Comparison of ENCODE assay signal across 1 cellular context in genomic region chr17:46001390-46002310, GRCh38.
TF ChIP-seq lines count a peak whose summit lies in the region.

No MANE protein-coding gene starts in this region.

TF ChIP-seq in HepG2, 621 proteins besides CTCF, POLR2A, EP300 and RAD21 (continued from another document and continues in another):
- TF ChIP-seq NFAT5 (CRISPR knock-in tag; IDR thresholded peaks at IDR 0.05) (no peak), ZSCAN22 (CRISPR knock-in tag; IDR thresholded peaks at IDR 0.05) (no peak), HMG20B (CRISPR knock-in tag; conservative IDR thresholded peaks at IDR 0.05) (no peak), ZNF704 (CRISPR knock-in tag; IDR thresholded peaks at IDR 0.05; ENCODE audit: borderline replicate concordance) (no peak), KLF12 (CRISPR knock-in tag; IDR thresholded peaks at IDR 0.05; ENCODE audit: borderline replicate concordance) (no peak), RBAK (CRISPR knock-in tag; IDR thresholded peaks at IDR 0.05) (0 out of 2 replicates have a peak, but pooled peaks have one; percentile 54), PTBP1 (IDR thresholded peaks at IDR 0.05; ENCODE audit: low read depth, low read length, poor library complexity, severe bottlenecking) (no peak), ZNF343 (CRISPR knock-in tag; IDR thresholded peaks at IDR 0.05) (peak; percentile 68; the same call in 1 of the 2 replicates), REXO4 (CRISPR knock-in tag; IDR thresholded peaks at IDR 0.05; ENCODE audit: borderline replicate concordance) (no peak), GTF3A (CRISPR knock-in tag; conservative IDR thresholded peaks at IDR 0.05) (no peak), PBX3 (CRISPR knock-in tag; IDR thresholded peaks at IDR 0.05; ENCODE audit: borderline replicate concordance) (no peak), IRF9 (CRISPR knock-in tag; IDR thresholded peaks at IDR 0.05; ENCODE audit: borderline replicate concordance) (no peak), ARNT (IDR thresholded peaks at IDR 0.05) (no peak), ETS1 (CRISPR knock-in tag; IDR thresholded peaks at IDR 0.05) (no peak), E2F1 (CRISPR knock-in tag; IDR thresholded peaks at IDR 0.05) (no peak), NFYC (CRISPR knock-in tag; IDR thresholded peaks at IDR 0.05) (no peak), TCF7 (IDR thresholded peaks at IDR 0.05; ENCODE audit: low read depth) (no peak), SAP130 (CRISPR knock-in tag; IDR thresholded peaks at IDR 0.05; ENCODE audit: low read depth) (no peak; the same call in 1 of the 2 replicates), ARID5B (CRISPR knock-in tag; IDR thresholded peaks at IDR 0.05) (no peak), ZNF772 (CRISPR knock-in tag; IDR thresholded peaks at IDR 0.05) (no peak), PRPF4 (IDR thresholded peaks at IDR 0.05; ENCODE audit: low read depth, low read length, poor library complexity, severe bottlenecking) (no peak), ZNF441 (CRISPR knock-in tag; IDR thresholded peaks at IDR 0.05; ENCODE audit: borderline replicate concordance) (no peak), ZNF629 (CRISPR knock-in tag; conservative IDR thresholded peaks at IDR 0.05) (no peak), ZSCAN29 (CRISPR knock-in tag; conservative IDR thresholded peaks at IDR 0.05) (peak; percentile 47; the same call in 1 of the 2 replicates), JARID2 (CRISPR knock-in tag; IDR thresholded peaks at IDR 0.05; ENCODE audit: insufficient replicate concordance) (no peak), ZNF552 (CRISPR knock-in tag; IDR thresholded peaks at IDR 0.05; ENCODE audit: borderline replicate concordance) (no peak), MXI1 (IDR thresholded peaks at IDR 0.05; ENCODE audit: borderline replicate concordance, low read depth, low read length) (no peak), HNF4G (IDR thresholded peaks at IDR 0.05; ENCODE audit: borderline replicate concordance, low read depth, low read length) (no peak), HNF4G (CRISPR knock-in tag; IDR thresholded peaks at IDR 0.05; ENCODE audit: borderline replicate concordance, low read depth) (no peak), TARDBP (CRISPR knock-in tag; IDR thresholded peaks at IDR 0.05) (no peak), ZBTB20 (CRISPR knock-in tag; IDR thresholded peaks at IDR 0.05; ENCODE audit: borderline replicate concordance, low read depth) (no peak), NR2F1 (CRISPR knock-in tag; IDR thresholded peaks at IDR 0.05) (no peak), THAP7 (CRISPR knock-in tag; IDR thresholded peaks at IDR 0.05) (no peak), ZNF274 (CRISPR knock-in tag; IDR thresholded peaks at IDR 0.05) (0 out of 2 replicates have a peak, but pooled peaks have one; percentile 29), NFE2 (CRISPR knock-in tag; IDR thresholded peaks at IDR 0.05) (no peak), HNF1A (IDR thresholded peaks at IDR 0.05; ENCODE audit: low read depth) (no peak), HNF1A (CRISPR knock-in tag; IDR thresholded peaks at IDR 0.05; ENCODE audit: borderline replicate concordance) (0 out of 2 replicates have a peak, but pooled peaks have one; percentile 32), SRSF9 (IDR thresholded peaks at IDR 0.05; ENCODE audit: borderline replicate concordance, insufficient read depth, low read depth, low read length, poor library complexity, severe bottlenecking) (no peak), SALL1 (CRISPR knock-in tag; IDR thresholded peaks at IDR 0.05) (peak; percentile 36; the same call in 1 of the 2 replicates), ZNF547 (CRISPR knock-in tag; IDR thresholded peaks at IDR 0.05) (0 out of 2 replicates have a peak, but pooled peaks have one; percentile 19), TGIF2 (CRISPR knock-in tag; IDR thresholded peaks at IDR 0.05) (no peak), ELF4 (CRISPR knock-in tag; IDR thresholded peaks at IDR 0.05; ENCODE audit: borderline replicate concordance) (no peak), ZNF20 (CRISPR knock-in tag; IDR thresholded peaks at IDR 0.05) (no peak)
